ENCODE assay signal across 21 cellular contexts in the genomic region with DNA sequence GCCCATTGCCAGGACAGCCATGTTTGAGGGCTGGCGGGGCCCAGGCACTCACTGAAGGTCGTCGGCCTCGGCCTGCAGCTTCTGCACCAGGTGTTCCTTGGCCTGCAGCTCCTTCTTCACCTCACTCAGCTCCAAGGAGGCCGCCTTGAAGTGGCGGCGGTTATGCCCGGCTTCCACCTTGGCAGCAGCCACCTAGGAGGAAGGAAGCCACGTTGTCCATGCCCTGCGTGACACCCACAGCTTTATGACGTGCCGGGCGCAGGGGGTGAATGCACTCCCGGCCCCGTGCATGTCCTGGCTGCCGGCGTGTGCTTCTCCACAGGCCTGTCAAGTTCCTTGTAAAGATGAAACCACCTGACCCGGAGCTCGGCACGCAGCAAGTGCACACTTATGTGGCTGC. TPM values are rescaled to one million over a fixed set of nuclear protein-coding genes. Genes with fewer than 3 reads are reported as not detected.
DNase-seq lines count a peak whose midpoint lies in the region; ATAC-seq, FAIRE-seq and TF ChIP-seq lines count a peak whose summit lies in the region.
"Had no signal": no experiment of that assay in that cellular context is flagged by ENCODE, and none has a peak within 500 bp of the region (broad histone marks: within the 10 kb centered on the region; RNA-seq: fewer than 3 reads in every experiment).

No MANE protein-coding gene starts in this region.

- no peak overlapping the region for H2BK15ac ChIP-seq in H1 (ENCODE audit: low read length)

- H3K4me3 ChIP-seq in right cardiac atrium (ENCODE audit: low read length) (no peak overlapping the region), H1 (ENCODE audit: extremely low read depth in 1 of 4, insufficient read depth in 2 of 4, low read depth in 3 of 4, low read length in 4 of 4) (no peak overlapping the region), osteoblast (ENCODE audit: insufficient read depth, low read length) (no peak overlapping the region), stomach smooth muscle (ENCODE audit: low read length in 2 of 2) (no peak overlapping the region)
- H3K4me3 ChIP-seq: GM23248, Peyer's patch had no signal

- no peak overlapping the region for H2BK120ac ChIP-seq in H1 (replicated peaks; ENCODE audit: low read depth, low read length)

- TF ChIP-seq POLR2A in H1 (IDR thresholded peaks at IDR 0.05; ENCODE audit: control extremely low read depth in 1 of 2, low read depth in 2 of 2, low read length in 2 of 2): no peak

- H2BK20ac ChIP-seq in H1 (ENCODE audit: low read length): no peak overlapping the region

- H2BK5ac ChIP-seq in H1 (ENCODE audit: low read depth, low read length): no peak overlapping the region

- intact Hi-C loops in right cardiac atrium (cut with DNase I): no loop called here
- intact Hi-C loops in cardiac septum (cut with DNase I): no loop called here

- 0 out of 2 replicates have a peak overlapping the region, but pooled peaks have one; percentile 21 for H4K8ac ChIP-seq in H1 (ENCODE audit: extremely low read depth, insufficient read depth, low read length)

- H2AFZ ChIP-seq in H1 (ENCODE audit: low read length) (no peak overlapping the region), osteoblast (ENCODE audit: low read length) (no peak overlapping the region)
- H2AFZ ChIP-seq: GM23248 had no signal

- no peaks in the 10 kb centered on the region for H3K4me1 ChIP-seq in right cardiac atrium (ENCODE audit: control insufficient read depth, insufficient read depth, low read length)
- no peaks in the 10 kb centered on the region for H3K4me1 ChIP-seq in H1 (replicated peaks in 1 of 4; ENCODE audit: control insufficient read depth in 3 of 4, insufficient read depth in 4 of 4, low read length in 3 of 4)
- no peaks in the 10 kb centered on the region for H3K4me1 ChIP-seq in osteoblast (ENCODE audit: insufficient read depth, low read length)
- H3K4me1 ChIP-seq in stomach smooth muscle (ENCODE audit: control insufficient read depth, insufficient read depth, low read length): peaks cover 31% of the 10 kb centered on the region

- H3K23ac ChIP-seq in H1 (ENCODE audit: insufficient read length): no peak overlapping the region

- H4K91ac ChIP-seq in H1 (replicated peaks; ENCODE audit: insufficient read length, low read length): no peak overlapping the region

- peaks cover 0 to 4% of the 10 kb centered on the region in 2 experiments for H4K20me1 ChIP-seq in H1 (replicated peaks in 1 of 2; ENCODE audit: control insufficient read depth in 1 of 2, insufficient read depth in 2 of 2, low read length in 2 of 2)
- H4K20me1 ChIP-seq in osteoblast (ENCODE audit: insufficient read depth, low read length): peaks cover 45% of the 10 kb centered on the region

- no peak overlapping the region for H3K4me2 ChIP-seq in H1 (ENCODE audit: insufficient read depth in 1 of 2, low read depth in 2 of 2, low read length in 2 of 2)
- no peak overlapping the region for H3K4me2 ChIP-seq in osteoblast (ENCODE audit: insufficient read depth, low read length)

- H3K79me2 ChIP-seq in H1 (ENCODE audit: control insufficient read depth in 1 of 2, insufficient read depth in 2 of 2, low read length in 2 of 2) (no peaks in the 10 kb centered on the region), osteoblast (ENCODE audit: insufficient read depth, low read length) (peaks cover 30% of the 10 kb centered on the region)

- no peak overlapping the region for H4K5ac ChIP-seq in H1 (ENCODE audit: insufficient read length, low read depth, low read length)

- no peaks in the 10 kb centered on the region for H3K27me3 ChIP-seq in right cardiac atrium (ENCODE audit: control insufficient read depth, insufficient read depth)
- H3K27me3 ChIP-seq in H1 (replicated peaks in 1 of 4; ENCODE audit: control insufficient read depth in 3 of 4, extremely low read depth in 1 of 4, insufficient read depth in 3 of 4, low read length in 3 of 4): no peaks in the 10 kb centered on the region
- H3K27me3 ChIP-seq in osteoblast (ENCODE audit: insufficient read depth, low read length): no peaks in the 10 kb centered on the region
- H3K27me3 ChIP-seq in stomach smooth muscle (ENCODE audit: control insufficient read depth in 1 of 2, insufficient read depth in 2 of 2, low read length in 2 of 2): no peaks in the 10 kb centered on the region
- H3K27me3 ChIP-seq: Peyer's patch had no signal

- no peak overlapping the region for H3K18ac ChIP-seq in H1 (ENCODE audit: extremely low read depth, low read length)

- WGBS in right cardiac atrium: 92% methylated on average over 20 of the region's 20 CpGs
- WGBS in H1 (ENCODE audit: extremely low coverage in 1 of 2, insufficient coverage in 1 of 2, insufficient read length in 1 of 2, insufficient replicate concordance in 2 of 2, low coverage in 1 of 2, low lambda C conversion rate in 2 of 2, missing lambda C conversion rate in 1 of 2), 2 experiments: 91% methylated on average over 20 of the region's 20 CpGs; no CpG with 5 or more reads in 1 of the 2 experiments

- no peaks in the 10 kb centered on the region for H3K23me2 ChIP-seq in H1 (ENCODE audit: low read depth, low read length)

- H3K36me3 ChIP-seq in H1 (ENCODE audit: control insufficient read depth in 2 of 4, insufficient read depth in 4 of 4, low read length in 3 of 4) (peaks cover 26 to 59% (median 49%) of the 10 kb centered on the region in 4 experiments), osteoblast (ENCODE audit: insufficient read depth, low read length) (peaks cover 91% of the 10 kb centered on the region), stomach smooth muscle (ENCODE audit: control insufficient read depth in 2 of 2, insufficient read depth in 2 of 2, low read length in 2 of 2) (peaks cover 39 to 66% of the 10 kb centered on the region in 2 donors)

- no peak for ATAC-seq in right cardiac atrium

- POLR2A ChIA-PET in H1 (lab: Charles Lee; ENCODE audit: partially characterized antibody): interaction anchor here (1.1 to 2.2 kb wide), 4 partner anchors 10 to 33 kb away, joined by 4 to 8 read pairs (median 5); no protein-coding TSS in a partner anchor

- no peak overlapping the region for H3K9ac ChIP-seq in H1 (replicated peaks in 1 of 4; ENCODE audit: extremely low read depth in 1 of 4, low read depth in 3 of 4, low read length in 3 of 4)
- H3K9ac ChIP-seq in stomach smooth muscle (ENCODE audit: low read length in 2 of 2): no peak overlapping the region
- H3K9ac ChIP-seq: GM23248 had no signal

- H2BK12ac ChIP-seq in H1 (ENCODE audit: low read depth, low read length): no peak overlapping the region

- no peak overlapping the region for H2AK5ac ChIP-seq in H1 (ENCODE audit: low read depth, low read length)

- TF ChIP-seq CTCF in H1 (IDR thresholded peaks at IDR 0.05; ENCODE audit: control extremely low read depth in 1 of 3, insufficient read depth in 1 of 3, low read depth in 1 of 3, low read length in 3 of 3) (no peak), osteoblast (IDR thresholded peaks at IDR 0.05; ENCODE audit: extremely low read depth, low read depth, low read length) (no peak)

- CTCF ChIA-PET in H1 (lab: Charles Lee; ENCODE audit: partially characterized antibody): interaction anchor here (1.4 to 2.4 kb wide), 2 partner anchors 9 to 10 kb away, joined by 3 to 8 read pairs; no protein-coding TSS in a partner anchor

- H3K9me3 ChIP-seq in right cardiac atrium (ENCODE audit: control insufficient read depth, low read length): no peaks in the 10 kb centered on the region
- H3K9me3 ChIP-seq in H1 (ENCODE audit: insufficient read depth in 2 of 2, low read depth in 1 of 2, low read length in 1 of 2): no peaks in the 10 kb centered on the region
- no peaks in the 10 kb centered on the region for H3K9me3 ChIP-seq in osteoblast (ENCODE audit: low read depth, low read length)
- H3K9me3 ChIP-seq in stomach smooth muscle (ENCODE audit: control insufficient read depth in 2 of 2, low read length in 2 of 2): no peaks in the 10 kb centered on the region
- H3K9me3 ChIP-seq: Peyer's patch had no signal

- H3K79me1 ChIP-seq in H1 (ENCODE audit: low read depth, low read length): no peaks in the 10 kb centered on the region; the same call in none of the 2 replicates

- no peak for FAIRE-seq in H1 (lab: Jason Lieb, UNC)
- FAIRE-seq: GM18507 had no signal

- DNase-seq in right cardiac atrium (peak in 2 of 3 donors; percentile 48 to 54), cardiac septum (ENCODE audit: low spot score) (no peak), H1 (ENCODE audit: low read depth in 1 of 2, low spot score in 2 of 2) (no peak), osteoblast (ENCODE audit: insufficient read length, low spot score, missing footprints) (peak; percentile 18), COLO829 (ENCODE audit: low spot score) (no peak), iPS-NIHi7 (ENCODE audit: extremely low spot score) (no peak)
- no peak for DNase-seq in effector CD8-positive, alpha-beta T cell (lab: John Stamatoyannopoulos, UW)
- DNase-seq: DMS153, DND-41, GM23248, H9, NCI-H1436, NCI-H187, NCI-H345, NCI-H510A treated with DMSO at 0.1 percent for 48 hours, OCI-M1, Peyer's patch, SHP77 treated with DMSO at 0.1 percent for 48 hours had no signal

- H3K14ac ChIP-seq in H1 (ENCODE audit: insufficient read length): no peak overlapping the region

- H3K27ac ChIP-seq in right cardiac atrium (ENCODE audit: low read length) (no peak overlapping the region), H1 (ENCODE audit: low read depth, low read length) (no peak overlapping the region), osteoblast (ENCODE audit: low read depth, low read length) (no peak overlapping the region), stomach smooth muscle (ENCODE audit: low read length) (peak overlapping the region; percentile 31)
- H3K27ac ChIP-seq: 22Rv1, GM23248, Peyer's patch had no signal

- TF ChIP-seq EP300 in H1 (IDR thresholded peaks at IDR 0.05; ENCODE audit: borderline replicate concordance in 1 of 2, low read depth in 2 of 2, low read length in 2 of 2): no peak

- no peak overlapping the region for H3K4ac ChIP-seq in H1 (replicated peaks; ENCODE audit: insufficient read length, low read depth, low read length)

- no peak overlapping the region for H3K56ac ChIP-seq in H1 (replicated peaks; ENCODE audit: insufficient read length, low read depth, low read length)

- TF ChIP-seq RAD21 in H1 (IDR thresholded peaks at IDR 0.05 in 1 of 2, conservative IDR thresholded peaks at IDR 0.05 in 1 of 2; ENCODE audit: low read depth in 2 of 2, low read length in 2 of 2): no peak

RNA-seq across cellular contexts. Expression of gene ANKLE2, which starts 16.0 kb away (rescaled TPM):
- total RNA-seq in right cardiac atrium (10 to 100 TPM; 24.8 to 34.1 (median 26.6) TPM), cardiac septum (31.4 TPM), osteoblast (79.9 and 86.1 TPM in 2 replicates)
- polyA plus RNA-seq in right cardiac atrium (17.7 TPM), H1 (2011; rRNA removed) (41.0 and 56.0 TPM in 2 replicates)
- 58.2 and 64.9 TPM in 2 replicates for total RNA-seq in H1 (2021; fragmentation: NEBNext Ultra II Directional; extraction: Animal tissue kit (Norgen Biotek cat#: 25700))
- polyA plus RNA-seq in H1 (2011; cell fraction: cytosol; rRNA removed): 71.0 TPM
- polyA plus RNA-seq in H1 (2011; cell fraction: nucleus; rRNA removed): 214 TPM
- polyA plus RNA-seq in H1 (2012, experiment 1 of 2): 49.1 to 68.0 TPM (median 59.0 TPM) in 4 replicates
- 11.9 TPM for polyA plus RNA-seq in H1 (2012, experiment 2 of 2)
- polyA plus RNA-seq in H1 (2013, experiment 1 of 2): 40.9 TPM
- polyA plus RNA-seq in H1 (2013, experiment 2 of 2): 40.7 TPM
- 207 and 235 TPM in 2 replicates for polyA minus RNA-seq in H1 (2011; rRNA and poly(A)+ RNA removed)
- polyA minus RNA-seq in H1 (2011; cell fraction: cytosol; rRNA and poly(A)+ RNA removed): 59.2 TPM
- 148 TPM for polyA minus RNA-seq in H1 (2011; cell fraction: nucleus; rRNA and poly(A)+ RNA removed)

RNA-seq across cellular contexts. Expression of gene GOLGA3, which starts 51.1 kb away (rescaled TPM):
- total RNA-seq in right cardiac atrium (10 to 100 TPM; 28.0 to 49.8 (median 37.2) TPM), cardiac septum (50.1 TPM), osteoblast (102 and 127 TPM in 2 replicates)
- polyA plus RNA-seq in right cardiac atrium (14.6 TPM), H1 (2011; rRNA removed) (6.4 and 8.4 TPM in 2 replicates)
- 33.1 and 33.4 TPM in 2 replicates for total RNA-seq in H1 (2021; fragmentation: NEBNext Ultra II Directional; extraction: Animal tissue kit (Norgen Biotek cat#: 25700))
- polyA plus RNA-seq in H1 (2011; cell fraction: cytosol; rRNA removed): 11.0 TPM
- 16.8 TPM for polyA plus RNA-seq in H1 (2011; cell fraction: nucleus; rRNA removed)
- 11.9 to 16.4 TPM (median 13.1 TPM) in 4 replicates for polyA plus RNA-seq in H1 (2012, experiment 1 of 2)
- polyA plus RNA-seq in H1 (2012, experiment 2 of 2): 2.6 TPM
- 8.2 TPM for polyA plus RNA-seq in H1 (2013, experiment 1 of 2)
- 8.1 TPM for polyA plus RNA-seq in H1 (2013, experiment 2 of 2)
- polyA minus RNA-seq in H1 (2011; rRNA and poly(A)+ RNA removed): 21.1 and 21.8 TPM in 2 replicates
- 21.1 TPM for polyA minus RNA-seq in H1 (2011; cell fraction: cytosol; rRNA and poly(A)+ RNA removed)
- 28.4 TPM for polyA minus RNA-seq in H1 (2011; cell fraction: nucleus; rRNA and poly(A)+ RNA removed)

Comparison
In these comparisons a context has a peak if more than half of its experiments do, and no peak if none do; other contexts are left out.
1. DNase-seq: peak in right cardiac atrium (2 of 3) and osteoblast (single experiment); none in cardiac septum (single experiment), H1 (0 of 2), effector CD8-positive, alpha-beta T cell (single experiment), COLO829 (single experiment) and iPS-NIHi7 (single experiment).